1 cellular context compared by ENCODE assay signal in genomic region chr6:36235309-36235708, GRCh38.
TF ChIP-seq lines count a peak whose summit lies in the region.

No MANE protein-coding gene starts in this region.

TF ChIP-seq in GM12878, 131 proteins besides CTCF, POLR2A, EP300 and RAD21:
- TF ChIP-seq ZNF24 (IDR thresholded peaks at IDR 0.05) (no peak), CBX5 (IDR thresholded peaks at IDR 0.05; ENCODE audit: low read depth) (no peak), NR2C2 (IDR thresholded peaks at IDR 0.05; ENCODE audit: borderline replicate concordance, control insufficient read depth, insufficient read length, low read depth) (no peak), NRF1 (conservative IDR thresholded peaks at IDR 0.05; ENCODE audit: low read depth, low read length) (no peak), ZBED1 (IDR thresholded peaks at IDR 0.05; ENCODE audit: borderline replicate concordance) (no peak), PRDM15 (CRISPR knock-in tag; IDR thresholded peaks at IDR 0.05) (no peak), CUX1 (IDR thresholded peaks at IDR 0.05; ENCODE audit: insufficient replicate concordance, low read depth, low read length) (no peak), STAT1 (conservative IDR thresholded peaks at IDR 0.05) (no peak), HDGF (IDR thresholded peaks at IDR 0.05) (no peak), KDM1A (IDR thresholded peaks at IDR 0.05; ENCODE audit: borderline replicate concordance) (no peak), ETV6 (conservative IDR thresholded peaks at IDR 0.05 in 1 of 2, IDR thresholded peaks at IDR 0.05 in 1 of 2; ENCODE audit: borderline replicate concordance in 1 of 2, low read depth in 1 of 2) (no peak), CEBPB (IDR thresholded peaks at IDR 0.05; ENCODE audit: borderline replicate concordance in 1 of 2, low read depth in 2 of 2, low read length in 2 of 2) (no peak)
- TF ChIP-seq, protein P1, sequence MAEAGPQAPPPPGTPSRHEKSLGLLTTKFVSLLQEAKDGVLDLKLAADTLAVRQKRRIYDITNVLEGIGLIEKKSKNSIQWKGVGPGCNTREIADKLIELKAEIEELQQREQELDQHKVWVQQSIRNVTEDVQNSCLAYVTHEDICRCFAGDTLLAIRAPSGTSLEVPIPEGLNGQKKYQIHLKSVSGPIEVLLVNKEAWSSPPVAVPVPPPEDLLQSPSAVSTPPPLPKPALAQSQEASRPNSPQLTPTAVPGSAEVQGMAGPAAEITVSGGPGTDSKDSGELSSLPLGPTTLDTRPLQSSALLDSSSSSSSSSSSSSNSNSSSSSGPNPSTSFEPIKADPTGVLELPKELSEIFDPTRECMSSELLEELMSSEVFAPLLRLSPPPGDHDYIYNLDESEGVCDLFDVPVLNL (IDR thresholded peaks at IDR 0.05; ENCODE audit: low read depth, low read length): no peak
TF ChIP-seq in GM12878: peak in this region for 0.
